17 cellular contexts compared by ENCODE assay signal in the genomic region with DNA sequence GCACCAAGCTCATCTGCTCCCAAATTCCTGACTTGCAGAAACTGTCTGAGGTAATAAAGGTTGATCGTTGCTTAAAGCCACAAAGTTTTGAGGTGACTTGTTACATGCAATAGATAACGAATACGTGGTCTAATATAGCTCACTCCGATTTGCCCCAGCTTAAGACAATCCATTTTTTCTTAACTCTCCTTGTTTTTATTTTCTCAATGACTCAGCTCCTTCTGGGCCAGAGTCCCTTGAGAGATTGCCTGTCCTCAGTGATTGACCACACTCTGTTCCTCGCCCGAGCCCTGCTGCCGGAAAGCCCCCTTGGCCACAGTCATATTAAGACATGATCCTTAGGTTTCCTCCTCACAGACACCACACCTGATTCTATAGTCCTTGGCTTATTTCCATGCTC.
DNase-seq lines count a peak whose midpoint lies in the region; ATAC-seq, FAIRE-seq and TF ChIP-seq lines count a peak whose summit lies in the region.
"Had no signal": no experiment of that assay in that cellular context is flagged by ENCODE, and none has a peak within 500 bp of the region (broad histone marks: within the 10 kb centered on the region; RNA-seq: fewer than 3 reads in every experiment).

No MANE protein-coding gene starts in this region.

- no peaks in the 10 kb centered on the region for H3K27me3 ChIP-seq in breast epithelium
- no peaks in the 10 kb centered on the region for H3K27me3 ChIP-seq in CD8-positive, alpha-beta T cell (ENCODE audit: insufficient read depth, low read length)
- H3K27me3 ChIP-seq: esophagus muscularis mucosa had no signal

- H3K9me3 ChIP-seq in breast epithelium, result no peaks in the 10 kb centered on the region
- no peaks in the 10 kb centered on the region for H3K9me3 ChIP-seq in T-helper 17 cell (ENCODE audit: control insufficient read depth, low read length, poor library complexity, severe bottlenecking)
- no peaks in the 10 kb centered on the region for H3K9me3 ChIP-seq in CD8-positive, alpha-beta T cell (ENCODE audit: low read length)
- H3K9me3 ChIP-seq: esophagus muscularis mucosa, stomach had no signal

- H3K4me3 Mint-ChIP-seq in MCF 10A (ENCODE audit: unreplicated experiment) (no peak overlapping the region), T-helper 17 cell (peak overlapping the region; percentile 25)
- no peak overlapping the region for H3K4me3 Mint-ChIP-seq in CD8-positive, alpha-beta T cell
- H3K4me3 Mint-ChIP-seq: activated naive CD8-positive, alpha-beta T cell had no signal

- H3K9me3 Mint-ChIP-seq in MCF 10A (ENCODE audit: unreplicated experiment), result no peaks in the 10 kb centered on the region
- no peaks in the 10 kb centered on the region for H3K9me3 Mint-ChIP-seq in CD8-positive, alpha-beta T cell

- TF ChIP-seq POLR2A in breast epithelium (IDR thresholded peaks at IDR 0.05), result no peak

- H3K27me3 Mint-ChIP-seq in MCF 10A (ENCODE audit: insufficient read depth, unreplicated experiment) (no peaks in the 10 kb centered on the region), T-helper 17 cell (peaks cover 74% of the 10 kb centered on the region)
- H3K27me3 Mint-ChIP-seq in CD8-positive, alpha-beta T cell (ENCODE audit: low read depth), result peaks cover 25% of the 10 kb centered on the region

- peaks cover 0 to 4% of the 10 kb centered on the region in 2 donors for H3K4me1 ChIP-seq in breast epithelium
- no peaks in the 10 kb centered on the region for H3K4me1 ChIP-seq in CD8-positive, alpha-beta T cell (ENCODE audit: insufficient read depth, low read length)
- H3K4me1 ChIP-seq: esophagus muscularis mucosa, stomach had no signal

- FAIRE-seq in HTR-8/SVneo (lab: Jason Lieb, UNC), result no peak
- FAIRE-seq: small intestine had no signal

- no peak overlapping the region for H3K27ac ChIP-seq in breast epithelium
- no peak overlapping the region for H3K27ac ChIP-seq in CD8-positive, alpha-beta T cell (ENCODE audit: low read depth, low read length)
- H3K27ac ChIP-seq: 22Rv1, esophagus muscularis mucosa, stomach had no signal

- DNase-seq in MCF 10A (ENCODE audit: unreplicated experiment) (peak; percentile 54), breast epithelium (ENCODE audit: low spot score in 2 of 2) (no peak), T-helper 17 cell (no peak), fibroblast of mammary gland (ENCODE audit: low read depth) (peak; percentile 60), cardiac septum (ENCODE audit: low spot score) (no peak), HTR-8/SVneo (ENCODE audit: insufficient read length, low spot score) (no peak)
- no peak for DNase-seq in CD8-positive, alpha-beta T cell
- DNase-seq: dermis blood vessel endothelial cell, NCI-H446, nucleus accumbens, small intestine, stomach had no signal

- H3K4me3 ChIP-seq in breast epithelium (no peak overlapping the region), fibroblast of mammary gland (ENCODE audit: control insufficient read depth, low read depth, low read length) (no peak overlapping the region)
- no peak overlapping the region for H3K4me3 ChIP-seq in CD8-positive, alpha-beta T cell (ENCODE audit: low read depth, low read length)
- H3K4me3 ChIP-seq: esophagus muscularis mucosa, stomach had no signal

- no peaks in the 10 kb centered on the region for H3K36me3 ChIP-seq in breast epithelium
- no peaks in the 10 kb centered on the region for H3K36me3 ChIP-seq in CD8-positive, alpha-beta T cell (ENCODE audit: insufficient read depth, low read length)
- H3K36me3 ChIP-seq: esophagus muscularis mucosa, stomach had no signal

- no peak for TF ChIP-seq CTCF in MCF 10A (IDR thresholded peaks at IDR 0.05; ENCODE audit: unreplicated experiment)
- TF ChIP-seq CTCF in breast epithelium (IDR thresholded peaks at IDR 0.05), result no peak
- no peak for TF ChIP-seq CTCF in fibroblast of mammary gland (conservative IDR thresholded peaks at IDR 0.05; ENCODE audit: control insufficient read depth, insufficient read depth, low read depth, low read length)
- no peak for TF ChIP-seq CTCF in CD8-positive, alpha-beta T cell (IDR thresholded peaks at IDR 0.05)

- H3K36me3 Mint-ChIP-seq in MCF 10A (ENCODE audit: insufficient read depth, unreplicated experiment), result no peaks in the 10 kb centered on the region
- H3K36me3 Mint-ChIP-seq in T-helper 17 cell (ENCODE audit: low read depth), result peaks cover 6% of the 10 kb centered on the region
- no peaks in the 10 kb centered on the region for H3K36me3 Mint-ChIP-seq in CD8-positive, alpha-beta T cell

- POLR2A ChIA-PET in MCF 10A (lab: Yijun Ruan, JAX), result no interaction called here
- POLR2A ChIA-PET in CD8-positive, alpha-beta T cell (lab: Charles Lee), result no interaction called here

- intact Hi-C loops in MCF 10A (cut with micrococcal nuclease) (no loop called here), breast epithelium (cut with DNase I; ENCODE audit: low total_unique reads) (no loop called here), cardiac septum (cut with DNase I) (no loop called here)
- intact Hi-C loops in CD8-positive, alpha-beta T cell (cut with DNase I, micrococcal nuclease), result no loop called here

- CTCF ChIA-PET in MCF 10A (lab: Yijun Ruan, JAX), result no interaction called here
- CTCF ChIA-PET in CD8-positive, alpha-beta T cell (lab: Charles Lee), result interaction anchor here (0.8 to 1.3 kb wide), 2 partner anchors 11 to 836 kb away, joined by 3 read pairs; no protein-coding TSS in a partner anchor

- no peak overlapping the region for H3K27ac Mint-ChIP-seq in MCF 10A (ENCODE audit: low read depth, unreplicated experiment)
- no peak overlapping the region for H3K27ac Mint-ChIP-seq in T-helper 17 cell
- H3K27ac Mint-ChIP-seq in CD8-positive, alpha-beta T cell, result no peak overlapping the region
- H3K27ac Mint-ChIP-seq: activated naive CD8-positive, alpha-beta T cell had no signal

- H3K4me1 Mint-ChIP-seq in MCF 10A (ENCODE audit: insufficient read depth, unreplicated experiment), result peaks cover 18% of the 10 kb centered on the region
- H3K4me1 Mint-ChIP-seq in T-helper 17 cell, result peaks cover 9% of the 10 kb centered on the region
- no peaks in the 10 kb centered on the region for H3K4me1 Mint-ChIP-seq in CD8-positive, alpha-beta T cell (ENCODE audit: low read depth)

- BruUV-seq in MCF 10A (replicated peaks; lab: Mats Ljungman, UMichigan), result no TSS peak

- no peak for ATAC-seq in T-helper 17 cell
- no peak for ATAC-seq in CD8-positive, alpha-beta T cell
- no peak for ATAC-seq in GM18858 (IDR thresholded peaks at IDR 0.05; ENCODE audit: unreplicated experiment)
- ATAC-seq: activated CD4-positive, CD25-positive, alpha-beta regulatory T cell treated with anti-CD3 and anti-CD28 coated beads, Interleukin-2, amount 50 U/mL, for 24 hours had no signal

Comparison
In these comparisons a context has a peak if more than half of its experiments do, and no peak if none do; other contexts are left out.
1. DNase-seq: peak in MCF 10A (single experiment) and fibroblast of mammary gland (single experiment); none in breast epithelium (0 of 2), T-helper 17 cell (0 of 3), cardiac septum (single experiment), CD8-positive, alpha-beta T cell (0 of 7) and HTR-8/SVneo (single experiment).